Comparison of ENCODE assay signal across 33 cellular contexts in genomic region chr11:100273066-100273815, GRCh38.
"Had no signal": no experiment of that assay in that cellular context is flagged by ENCODE, and none has a peak within 500 bp of the region (broad histone marks: within the 10 kb centered on the region; RNA-seq: fewer than 3 reads in every experiment).

No MANE protein-coding gene starts in this region.

- H3K36me3 Mint-ChIP-seq: activated naive CD4-positive, alpha-beta T cell treated with anti-CD3 and anti-CD28 coated beads, Interleukin-2, amount 50 U/mL, for 24 hours; activated naive CD8-positive, alpha-beta T cell treated with anti-CD3 and anti-CD28 coated beads for 36 hours had no signal

- H3K36me3 ChIP-seq: adrenal gland, colonic mucosa, esophagus muscularis mucosa, gastrocnemius medialis, WERI-Rb-1 had no signal

- H3K9me3 Mint-ChIP-seq: endodermal cell had no signal

- H3K27me3 Mint-ChIP-seq: activated B cell treated with CpG ODN at 0.5 μM for 24 hours; activated CD8-positive, alpha-beta T cell treated with anti-CD3 and anti-CD28 coated beads for 36 hours; activated naive CD4-positive, alpha-beta T cell treated with anti-CD3 and anti-CD28 coated beads, Interleukin-2, amount 50 U/mL, for 24 hours; activated naive CD8-positive, alpha-beta T cell treated with anti-CD3 and anti-CD28 coated beads for 36 hours; activated naive CD8-positive, alpha-beta T cell treated with anti-CD3 and anti-CD28 coated beads, Interleukin-2, amount 50 U/mL, for 24 hours; dendritic cell treated with granulocyte-macrophage colony-stimulating factor and Interleukin-4, amounts not matched to agents 40 ng/mL and 50 ng/mL, for 4 days; T-helper 17 cell had no signal

- H3K27ac ChIP-seq: adrenal gland, body of pancreas, colonic mucosa, dorsolateral prefrontal cortex, esophagus muscularis mucosa, foreskin keratinocyte, gastrocnemius medialis, WERI-Rb-1 had no signal

- DNase-seq: activated B cell treated with CpG ODN at 0.5 μM for 24 hours; activated CD4-positive, alpha-beta T cell treated with anti-CD3 and anti-CD28 coated beads for 48 hours; activated CD4-positive, alpha-beta T cell treated with anti-CD3 and anti-CD28 coated beads, Interleukin-2, amount 50 U/mL, for 1 hour; activated CD4-positive, alpha-beta T cell treated with anti-CD3 and anti-CD28 coated beads, Interleukin-2, amount 50 U/mL, for 48 hours; activated CD8-positive, alpha-beta memory T cell treated with anti-CD3 and anti-CD28 coated beads for 24 hours; activated CD8-positive, alpha-beta memory T cell treated with anti-CD3 and anti-CD28 coated beads, Interleukin-2, amount 50 U/mL, for 4 hours; activated CD8-positive, alpha-beta T cell treated with anti-CD3 and anti-CD28 coated beads for 36 hours; activated naive CD4-positive, alpha-beta T cell treated with anti-CD3 and anti-CD28 coated beads for 36 hours; activated naive CD8-positive, alpha-beta T cell treated with anti-CD3 and anti-CD28 coated beads for 36 hours; activated naive CD8-positive, alpha-beta T cell treated with anti-CD3 and anti-CD28 coated beads, Interleukin-2, amount 50 U/mL, for 24 hours; activated T-cell treated with anti-CD3 and anti-CD28 coated beads, Interleukin-2, amount 50 U/mL, for 1 hour; activated T-cell treated with anti-CD3 and anti-CD28 coated beads, Interleukin-2, amount 50 U/mL, for 72 hours; adrenal gland; amygdala; aorta; body of pancreas; caudate nucleus; colonic mucosa; dorsolateral prefrontal cortex; effector memory CD4-positive, alpha-beta T cell; endodermal cell; foreskin keratinocyte; gastrocnemius medialis; glutamatergic neuron; T-helper 1 cell; T-helper 17 cell; T1000; WERI-Rb-1 had no signal

- H3K9me3 ChIP-seq: adrenal gland, body of pancreas, colonic mucosa, esophagus muscularis mucosa, gastrocnemius medialis had no signal

- H3K4me1 ChIP-seq: adrenal gland, body of pancreas, colonic mucosa, esophagus muscularis mucosa, foreskin keratinocyte, gastrocnemius medialis had no signal

- H3K27me3 ChIP-seq: adrenal gland, body of pancreas, colonic mucosa, dorsolateral prefrontal cortex, esophagus muscularis mucosa, foreskin keratinocyte, gastrocnemius medialis had no signal

- H3K27ac Mint-ChIP-seq: activated B cell treated with CpG ODN at 0.5 μM for 24 hours; activated CD8-positive, alpha-beta T cell treated with anti-CD3 and anti-CD28 coated beads for 36 hours; activated naive CD4-positive, alpha-beta T cell treated with anti-CD3 and anti-CD28 coated beads for 36 hours; activated naive CD4-positive, alpha-beta T cell treated with anti-CD3 and anti-CD28 coated beads, Interleukin-2, amount 50 U/mL, for 24 hours; activated naive CD8-positive, alpha-beta T cell treated with anti-CD3 and anti-CD28 coated beads for 36 hours; activated naive CD8-positive, alpha-beta T cell treated with anti-CD3 and anti-CD28 coated beads, Interleukin-2, amount 50 U/mL, for 24 hours; activated T-cell treated with anti-CD3 and anti-CD28 coated beads, Interleukin-2, amount 50 U/mL, for 72 hours; dendritic cell treated with granulocyte-macrophage colony-stimulating factor and Interleukin-4, amounts not matched to agents 40 ng/mL and 50 ng/mL, for 4 days; endodermal cell; T-helper 17 cell; T-helper 2 cell treated with Interferon-gamma antibody and Interleukin-4, amounts not matched to agents 5 μg/mL and 100 μg/mL, for 36 hours had no signal

- H3K4me1 Mint-ChIP-seq: activated B cell treated with CpG ODN at 0.5 μM for 24 hours; activated naive CD4-positive, alpha-beta T cell treated with anti-CD3 and anti-CD28 coated beads, Interleukin-2, amount 50 U/mL, for 24 hours; activated naive CD8-positive, alpha-beta T cell treated with anti-CD3 and anti-CD28 coated beads for 36 hours; activated naive CD8-positive, alpha-beta T cell treated with anti-CD3 and anti-CD28 coated beads, Interleukin-2, amount 50 U/mL, for 24 hours; endodermal cell; T-helper 17 cell had no signal

- H3K4me3 Mint-ChIP-seq: activated B cell treated with CpG ODN at 0.5 μM for 24 hours; activated CD8-positive, alpha-beta T cell treated with anti-CD3 and anti-CD28 coated beads for 36 hours; activated naive CD4-positive, alpha-beta T cell treated with anti-CD3 and anti-CD28 coated beads for 36 hours; activated naive CD4-positive, alpha-beta T cell treated with anti-CD3 and anti-CD28 coated beads, Interleukin-2, amount 50 U/mL, for 24 hours; activated naive CD8-positive, alpha-beta T cell treated with anti-CD3 and anti-CD28 coated beads for 36 hours; activated naive CD8-positive, alpha-beta T cell treated with anti-CD3 and anti-CD28 coated beads, Interleukin-2, amount 50 U/mL, for 24 hours; activated T-cell treated with anti-CD3 and anti-CD28 coated beads, Interleukin-2, amount 50 U/mL, for 72 hours; dendritic cell treated with granulocyte-macrophage colony-stimulating factor and Interleukin-4, amounts not matched to agents 40 ng/mL and 50 ng/mL, for 4 days; endodermal cell; T-helper 17 cell; T-helper 2 cell treated with Interferon-gamma antibody and Interleukin-4, amounts not matched to agents 5 μg/mL and 100 μg/mL, for 36 hours had no signal

- ATAC-seq: activated CD4-positive, CD25-positive, alpha-beta regulatory T cell treated with anti-CD3 and anti-CD28 coated beads, Interleukin-2, amount 50 U/mL, for 24 hours; activated CD8-positive, alpha-beta T cell treated with anti-CD3 and anti-CD28 coated beads for 36 hours; activated naive CD8-positive, alpha-beta T cell treated with anti-CD3 and anti-CD28 coated beads, Interleukin-2, amount 50 U/mL, for 24 hours; activated T-cell treated with anti-CD3 and anti-CD28 coated beads, Interleukin-2, amount 50 U/mL, for 72 hours; body of pancreas; foreskin keratinocyte; gastrocnemius medialis; T-helper 17 cell had no signal

- H3K4me3 ChIP-seq: adrenal gland, body of pancreas, colonic mucosa, dorsolateral prefrontal cortex, esophagus muscularis mucosa, gastrocnemius medialis had no signal
